Comparison of ENCODE assay signal across 1 cellular context in the genomic region with DNA sequence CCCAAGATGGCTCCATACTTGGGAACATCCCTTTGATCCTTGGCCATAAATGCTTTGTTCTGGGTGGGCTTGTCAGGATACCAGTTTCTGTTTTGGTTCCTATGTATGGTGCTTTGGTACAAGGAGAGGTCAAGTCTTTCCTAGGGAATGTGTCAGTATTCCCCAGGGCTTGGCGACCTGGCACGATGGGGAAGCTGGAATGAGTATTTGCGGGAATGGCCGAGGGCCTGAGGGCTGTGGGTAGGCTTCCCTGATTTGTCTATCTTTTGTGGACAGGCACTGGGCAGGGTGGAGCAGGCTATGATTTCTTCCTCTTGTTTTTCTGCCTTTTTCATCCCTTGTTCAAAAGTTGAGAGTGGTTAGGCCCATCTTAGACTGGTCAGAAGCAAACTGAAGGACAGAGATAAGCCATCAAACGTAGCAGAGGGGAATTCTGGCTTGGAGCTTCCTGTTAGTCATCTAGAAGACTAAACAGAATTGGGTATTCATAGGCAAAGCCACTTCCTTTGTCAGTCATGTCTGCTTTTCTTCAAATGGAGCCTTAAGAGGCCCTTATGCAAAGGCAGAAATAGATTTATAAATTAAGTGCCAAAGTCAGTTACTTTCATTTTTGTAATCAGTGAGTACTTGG.
TF ChIP-seq lines count a peak whose summit lies in the region.

No MANE protein-coding gene starts in this region.

TF ChIP-seq in K562, 482 proteins besides CTCF, POLR2A, EP300 and RAD21 (continued from another document and continues in another):
- TF ChIP-seq, protein P1, sequence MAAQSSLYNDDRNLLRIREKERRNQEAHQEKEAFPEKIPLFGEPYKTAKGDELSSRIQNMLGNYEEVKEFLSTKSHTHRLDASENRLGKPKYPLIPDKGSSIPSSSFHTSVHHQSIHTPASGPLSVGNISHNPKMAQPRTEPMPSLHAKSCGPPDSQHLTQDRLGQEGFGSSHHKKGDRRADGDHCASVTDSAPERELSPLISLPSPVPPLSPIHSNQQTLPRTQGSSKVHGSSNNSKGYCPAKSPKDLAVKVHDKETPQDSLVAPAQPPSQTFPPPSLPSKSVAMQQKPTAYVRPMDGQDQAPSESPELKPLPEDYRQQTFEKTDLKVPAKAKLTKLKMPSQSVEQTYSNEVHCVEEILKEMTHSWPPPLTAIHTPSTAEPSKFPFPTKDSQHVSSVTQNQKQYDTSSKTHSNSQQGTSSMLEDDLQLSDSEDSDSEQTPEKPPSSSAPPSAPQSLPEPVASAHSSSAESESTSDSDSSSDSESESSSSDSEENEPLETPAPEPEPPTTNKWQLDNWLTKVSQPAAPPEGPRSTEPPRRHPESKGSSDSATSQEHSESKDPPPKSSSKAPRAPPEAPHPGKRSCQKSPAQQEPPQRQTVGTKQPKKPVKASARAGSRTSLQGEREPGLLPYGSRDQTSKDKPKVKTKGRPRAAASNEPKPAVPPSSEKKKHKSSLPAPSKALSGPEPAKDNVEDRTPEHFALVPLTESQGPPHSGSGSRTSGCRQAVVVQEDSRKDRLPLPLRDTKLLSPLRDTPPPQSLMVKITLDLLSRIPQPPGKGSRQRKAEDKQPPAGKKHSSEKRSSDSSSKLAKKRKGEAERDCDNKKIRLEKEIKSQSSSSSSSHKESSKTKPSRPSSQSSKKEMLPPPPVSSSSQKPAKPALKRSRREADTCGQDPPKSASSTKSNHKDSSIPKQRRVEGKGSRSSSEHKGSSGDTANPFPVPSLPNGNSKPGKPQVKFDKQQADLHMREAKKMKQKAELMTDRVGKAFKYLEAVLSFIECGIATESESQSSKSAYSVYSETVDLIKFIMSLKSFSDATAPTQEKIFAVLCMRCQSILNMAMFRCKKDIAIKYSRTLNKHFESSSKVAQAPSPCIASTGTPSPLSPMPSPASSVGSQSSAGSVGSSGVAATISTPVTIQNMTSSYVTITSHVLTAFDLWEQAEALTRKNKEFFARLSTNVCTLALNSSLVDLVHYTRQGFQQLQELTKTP (IDR thresholded peaks at IDR 0.05; ENCODE audit: low read depth in 1 of 2, partially characterized antibody in 2 of 2) = no peak
- no peak for TF ChIP-seq CHD2 (IDR thresholded peaks at IDR 0.05; ENCODE audit: low read depth, low read length)
- TF ChIP-seq ZBTB1 (CRISPR knock-in tag; IDR thresholded peaks at IDR 0.05; ENCODE audit: borderline replicate concordance, low read depth) = no peak
- TF ChIP-seq ZNF354B (CRISPR knock-in tag; IDR thresholded peaks at IDR 0.05) = no peak
- no peak for TF ChIP-seq HNRNPL (IDR thresholded peaks at IDR 0.05; ENCODE audit: low read depth, low read length)
- TF ChIP-seq RNF2 (IDR thresholded peaks at IDR 0.05) = no peak; the same call in 1 of the 2 replicates
- TF ChIP-seq, protein P2, sequence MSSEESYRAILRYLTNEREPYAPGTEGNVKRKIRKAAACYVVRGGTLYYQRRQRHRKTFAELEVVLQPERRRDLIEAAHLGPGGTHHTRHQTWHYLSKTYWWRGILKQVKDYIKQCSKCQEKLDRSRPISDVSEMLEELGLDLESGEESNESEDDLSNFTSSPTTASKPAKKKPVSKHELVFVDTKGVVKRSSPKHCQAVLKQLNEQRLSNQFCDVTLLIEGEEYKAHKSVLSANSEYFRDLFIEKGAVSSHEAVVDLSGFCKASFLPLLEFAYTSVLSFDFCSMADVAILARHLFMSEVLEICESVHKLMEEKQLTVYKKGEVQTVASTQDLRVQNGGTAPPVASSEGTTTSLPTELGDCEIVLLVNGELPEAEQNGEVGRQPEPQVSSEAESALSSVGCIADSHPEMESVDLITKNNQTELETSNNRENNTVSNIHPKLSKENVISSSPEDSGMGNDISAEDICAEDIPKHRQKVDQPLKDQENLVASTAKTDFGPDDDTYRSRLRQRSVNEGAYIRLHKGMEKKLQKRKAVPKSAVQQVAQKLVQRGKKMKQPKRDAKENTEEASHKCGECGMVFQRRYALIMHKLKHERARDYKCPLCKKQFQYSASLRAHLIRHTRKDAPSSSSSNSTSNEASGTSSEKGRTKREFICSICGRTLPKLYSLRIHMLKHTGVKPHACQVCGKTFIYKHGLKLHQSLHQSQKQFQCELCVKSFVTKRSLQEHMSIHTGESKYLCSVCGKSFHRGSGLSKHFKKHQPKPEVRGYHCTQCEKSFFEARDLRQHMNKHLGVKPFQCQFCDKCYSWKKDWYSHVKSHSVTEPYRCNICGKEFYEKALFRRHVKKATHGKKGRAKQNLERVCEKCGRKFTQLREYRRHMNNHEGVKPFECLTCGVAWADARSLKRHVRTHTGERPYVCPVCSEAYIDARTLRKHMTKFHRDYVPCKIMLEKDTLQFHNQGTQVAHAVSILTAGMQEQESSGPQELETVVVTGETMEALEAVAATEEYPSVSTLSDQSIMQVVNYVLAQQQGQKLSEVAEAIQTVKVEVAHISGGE (CRISPR knock-in tag; IDR thresholded peaks at IDR 0.05) = peak in 1 of 3 experiments; percentile 38; a peak in 1 of 6 replicates
- 0 out of 2 replicates have a peak, but pooled peaks have one; percentile 77 for TF ChIP-seq LCOR (CRISPR knock-in tag; IDR thresholded peaks at IDR 0.05)
- no peak for TF ChIP-seq NBN (IDR thresholded peaks at IDR 0.05; ENCODE audit: low read depth)
- TF ChIP-seq NCOR1 (IDR thresholded peaks at IDR 0.05) = peak; percentile 71
- no peak for TF ChIP-seq RBM34 (IDR thresholded peaks at IDR 0.05; ENCODE audit: borderline replicate concordance, insufficient read depth, low read length)
- TF ChIP-seq PRMT5 (CRISPR knock-in tag; IDR thresholded peaks at IDR 0.05) = no peak
- no peak for TF ChIP-seq BDP1 (IDR thresholded peaks at IDR 0.05; ENCODE audit: insufficient read depth, insufficient read length)
- no peak for TF ChIP-seq U2AF2 (optimal IDR thresholded peaks at IDR 0.05; ENCODE audit: low read depth, low read length)
- no peak for TF ChIP-seq YBX1 (IDR thresholded peaks at IDR 0.05)
- TF ChIP-seq, protein P3, sequence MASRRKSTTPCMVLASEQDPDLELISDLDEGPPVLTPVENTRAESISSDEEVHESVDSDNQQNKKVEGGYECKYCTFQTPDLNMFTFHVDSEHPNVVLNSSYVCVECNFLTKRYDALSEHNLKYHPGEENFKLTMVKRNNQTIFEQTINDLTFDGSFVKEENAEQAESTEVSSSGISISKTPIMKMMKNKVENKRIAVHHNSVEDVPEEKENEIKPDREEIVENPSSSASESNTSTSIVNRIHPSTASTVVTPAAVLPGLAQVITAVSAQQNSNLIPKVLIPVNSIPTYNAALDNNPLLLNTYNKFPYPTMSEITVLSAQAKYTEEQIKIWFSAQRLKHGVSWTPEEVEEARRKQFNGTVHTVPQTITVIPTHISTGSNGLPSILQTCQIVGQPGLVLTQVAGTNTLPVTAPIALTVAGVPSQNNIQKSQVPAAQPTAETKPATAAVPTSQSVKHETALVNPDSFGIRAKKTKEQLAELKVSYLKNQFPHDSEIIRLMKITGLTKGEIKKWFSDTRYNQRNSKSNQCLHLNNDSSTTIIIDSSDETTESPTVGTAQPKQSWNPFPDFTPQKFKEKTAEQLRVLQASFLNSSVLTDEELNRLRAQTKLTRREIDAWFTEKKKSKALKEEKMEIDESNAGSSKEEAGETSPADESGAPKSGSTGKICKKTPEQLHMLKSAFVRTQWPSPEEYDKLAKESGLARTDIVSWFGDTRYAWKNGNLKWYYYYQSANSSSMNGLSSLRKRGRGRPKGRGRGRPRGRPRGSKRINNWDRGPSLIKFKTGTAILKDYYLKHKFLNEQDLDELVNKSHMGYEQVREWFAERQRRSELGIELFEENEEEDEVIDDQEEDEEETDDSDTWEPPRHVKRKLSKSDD (conservative IDR thresholded peaks at IDR 0.05; ENCODE audit: low read length) = no peak
- no peak for TF ChIP-seq ZNF165 (CRISPR knock-in tag; IDR thresholded peaks at IDR 0.05; ENCODE audit: borderline replicate concordance)
- no peak for TF ChIP-seq BRD9 (IDR thresholded peaks at IDR 0.05; ENCODE audit: low read depth, partially characterized antibody)
- peak; percentile 69 for TF ChIP-seq SMARCE1 (IDR thresholded peaks at IDR 0.05)
- TF ChIP-seq ILF3 (IDR thresholded peaks at IDR 0.05; ENCODE audit: borderline replicate concordance) = no peak
- TF ChIP-seq MBD2 (IDR thresholded peaks at IDR 0.05; ENCODE audit: borderline replicate concordance, low read depth) = no peak
- TF ChIP-seq GTF2A2 (tag; IDR thresholded peaks at IDR 0.05) = no peak
- TF ChIP-seq ZNF239 (CRISPR knock-in tag; IDR thresholded peaks at IDR 0.05) = no peak
- TF ChIP-seq SMARCC2 (IDR thresholded peaks at IDR 0.05; ENCODE audit: low read depth) = 0 out of 2 replicates have a peak, but pooled peaks have one; percentile 28
- no peak for TF ChIP-seq NEUROD1 (IDR thresholded peaks at IDR 0.05; ENCODE audit: borderline replicate concordance, low read depth, low read length, partially characterized antibody)
- no peak for TF ChIP-seq KHSRP (IDR thresholded peaks at IDR 0.05)
- peak; percentile 79 for TF ChIP-seq ZNF589 (CRISPR knock-in tag; IDR thresholded peaks at IDR 0.05; ENCODE audit: low read depth)
- no peak for TF ChIP-seq PURB (CRISPR knock-in tag; IDR thresholded peaks at IDR 0.05; ENCODE audit: low read depth)
- TF ChIP-seq, protein P4, sequence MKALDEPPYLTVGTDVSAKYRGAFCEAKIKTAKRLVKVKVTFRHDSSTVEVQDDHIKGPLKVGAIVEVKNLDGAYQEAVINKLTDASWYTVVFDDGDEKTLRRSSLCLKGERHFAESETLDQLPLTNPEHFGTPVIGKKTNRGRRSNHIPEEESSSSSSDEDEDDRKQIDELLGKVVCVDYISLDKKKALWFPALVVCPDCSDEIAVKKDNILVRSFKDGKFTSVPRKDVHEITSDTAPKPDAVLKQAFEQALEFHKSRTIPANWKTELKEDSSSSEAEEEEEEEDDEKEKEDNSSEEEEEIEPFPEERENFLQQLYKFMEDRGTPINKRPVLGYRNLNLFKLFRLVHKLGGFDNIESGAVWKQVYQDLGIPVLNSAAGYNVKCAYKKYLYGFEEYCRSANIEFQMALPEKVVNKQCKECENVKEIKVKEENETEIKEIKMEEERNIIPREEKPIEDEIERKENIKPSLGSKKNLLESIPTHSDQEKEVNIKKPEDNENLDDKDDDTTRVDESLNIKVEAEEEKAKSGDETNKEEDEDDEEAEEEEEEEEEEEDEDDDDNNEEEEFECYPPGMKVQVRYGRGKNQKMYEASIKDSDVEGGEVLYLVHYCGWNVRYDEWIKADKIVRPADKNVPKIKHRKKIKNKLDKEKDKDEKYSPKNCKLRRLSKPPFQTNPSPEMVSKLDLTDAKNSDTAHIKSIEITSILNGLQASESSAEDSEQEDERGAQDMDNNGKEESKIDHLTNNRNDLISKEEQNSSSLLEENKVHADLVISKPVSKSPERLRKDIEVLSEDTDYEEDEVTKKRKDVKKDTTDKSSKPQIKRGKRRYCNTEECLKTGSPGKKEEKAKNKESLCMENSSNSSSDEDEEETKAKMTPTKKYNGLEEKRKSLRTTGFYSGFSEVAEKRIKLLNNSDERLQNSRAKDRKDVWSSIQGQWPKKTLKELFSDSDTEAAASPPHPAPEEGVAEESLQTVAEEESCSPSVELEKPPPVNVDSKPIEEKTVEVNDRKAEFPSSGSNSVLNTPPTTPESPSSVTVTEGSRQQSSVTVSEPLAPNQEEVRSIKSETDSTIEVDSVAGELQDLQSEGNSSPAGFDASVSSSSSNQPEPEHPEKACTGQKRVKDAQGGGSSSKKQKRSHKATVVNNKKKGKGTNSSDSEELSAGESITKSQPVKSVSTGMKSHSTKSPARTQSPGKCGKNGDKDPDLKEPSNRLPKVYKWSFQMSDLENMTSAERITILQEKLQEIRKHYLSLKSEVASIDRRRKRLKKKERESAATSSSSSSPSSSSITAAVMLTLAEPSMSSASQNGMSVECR (CRISPR knock-in tag; IDR thresholded peaks at IDR 0.05) = no peak
- no peak for TF ChIP-seq ZNF174 (CRISPR knock-in tag; IDR thresholded peaks at IDR 0.05)
- TF ChIP-seq DDX20 (tag; IDR thresholded peaks at IDR 0.05; ENCODE audit: low read depth) = no peak
- TF ChIP-seq ZNF121 (CRISPR knock-in tag; conservative IDR thresholded peaks at IDR 0.05) = no peak
- TF ChIP-seq ZNF184 (CRISPR knock-in tag; IDR thresholded peaks at IDR 0.05) = no peak
- TF ChIP-seq LEF1 (IDR thresholded peaks at IDR 0.05) = no peak
- TF ChIP-seq, protein P5, sequence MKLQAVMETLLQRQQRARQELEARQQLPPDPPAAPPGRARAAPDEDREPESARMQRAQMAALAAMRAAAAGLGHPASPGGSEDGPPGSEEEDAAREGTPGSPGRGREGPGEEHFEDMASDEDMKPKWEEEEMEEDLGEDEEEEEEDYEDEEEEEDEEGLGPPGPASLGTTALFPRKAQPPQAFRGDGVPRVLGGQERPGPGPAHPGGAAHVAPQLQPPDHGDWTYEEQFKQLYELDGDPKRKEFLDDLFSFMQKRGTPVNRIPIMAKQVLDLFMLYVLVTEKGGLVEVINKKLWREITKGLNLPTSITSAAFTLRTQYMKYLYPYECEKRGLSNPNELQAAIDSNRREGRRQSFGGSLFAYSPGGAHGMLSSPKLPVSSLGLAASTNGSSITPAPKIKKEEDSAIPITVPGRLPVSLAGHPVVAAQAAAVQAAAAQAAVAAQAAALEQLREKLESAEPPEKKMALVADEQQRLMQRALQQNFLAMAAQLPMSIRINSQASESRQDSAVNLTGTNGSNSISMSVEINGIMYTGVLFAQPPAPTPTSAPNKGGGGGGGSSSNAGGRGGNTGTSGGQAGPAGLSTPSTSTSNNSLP (IDR thresholded peaks at IDR 0.05; ENCODE audit: borderline replicate concordance, low read depth, low read length) = no peak
- TF ChIP-seq, protein P6, sequence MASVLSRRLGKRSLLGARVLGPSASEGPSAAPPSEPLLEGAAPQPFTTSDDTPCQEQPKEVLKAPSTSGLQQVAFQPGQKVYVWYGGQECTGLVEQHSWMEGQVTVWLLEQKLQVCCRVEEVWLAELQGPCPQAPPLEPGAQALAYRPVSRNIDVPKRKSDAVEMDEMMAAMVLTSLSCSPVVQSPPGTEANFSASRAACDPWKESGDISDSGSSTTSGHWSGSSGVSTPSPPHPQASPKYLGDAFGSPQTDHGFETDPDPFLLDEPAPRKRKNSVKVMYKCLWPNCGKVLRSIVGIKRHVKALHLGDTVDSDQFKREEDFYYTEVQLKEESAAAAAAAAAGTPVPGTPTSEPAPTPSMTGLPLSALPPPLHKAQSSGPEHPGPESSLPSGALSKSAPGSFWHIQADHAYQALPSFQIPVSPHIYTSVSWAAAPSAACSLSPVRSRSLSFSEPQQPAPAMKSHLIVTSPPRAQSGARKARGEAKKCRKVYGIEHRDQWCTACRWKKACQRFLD (CRISPR knock-in tag; IDR thresholded peaks at IDR 0.05) = peak; percentile 84
- TF ChIP-seq SIX5 (IDR thresholded peaks at IDR 0.05; ENCODE audit: borderline replicate concordance in 1 of 2, insufficient read depth in 1 of 2, low read depth in 1 of 2, low read length in 2 of 2) = no peak
- no peak for TF ChIP-seq ZNF586 (CRISPR knock-in tag; conservative IDR thresholded peaks at IDR 0.05)
- no peak for TF ChIP-seq ARID2 (IDR thresholded peaks at IDR 0.05)
- peak; percentile 94 for TF ChIP-seq SMAD4 (CRISPR knock-in tag; conservative IDR thresholded peaks at IDR 0.05)
